In genomic region chr18:10247402-10248117, GRCh38 we compare ENCODE assay signal across 24 cellular contexts.
DNase-seq lines count a peak whose midpoint lies in the region; ATAC-seq, FAIRE-seq and TF ChIP-seq lines count a peak whose summit lies in the region.
"Had no signal": no experiment of that assay in that cellular context is flagged by ENCODE, and none has a peak within 500 bp of the region (broad histone marks: within the 10 kb centered on the region; RNA-seq: fewer than 3 reads in every experiment).

No MANE protein-coding gene starts in this region.

- no peaks in the 10 kb centered on the region; the same call in 1 of the 2 replicates for H3K9me2 ChIP-seq in GM23338 (ENCODE audit: insufficient read depth)

- no peaks in the 10 kb centered on the region for H4K20me1 ChIP-seq in GM23338 (replicated peaks; ENCODE audit: insufficient read depth)
- H4K20me1 ChIP-seq in H1 (replicated peaks in 1 of 2; ENCODE audit: control insufficient read depth in 1 of 2, insufficient read depth in 2 of 2, low read length in 2 of 2) = no peaks in the 10 kb centered on the region

- H3K27ac ChIP-seq in GM23338 (ENCODE audit: low read depth) (no peak overlapping the region), H1 (ENCODE audit: low read depth, low read length) (no peak overlapping the region), left ventricle myocardium inferior (replicated peaks) (peak overlapping the region; percentile 78), rectal smooth muscle tissue (ENCODE audit: low read depth, low read length) (no peak overlapping the region)
- H3K27ac ChIP-seq: ascending aorta, suprapubic skin, WERI-Rb-1 had no signal

- H2BK120ac ChIP-seq in H1 (replicated peaks; ENCODE audit: low read depth, low read length) = no peak overlapping the region

- TF ChIP-seq RAD21 in H1 (IDR thresholded peaks at IDR 0.05 in 1 of 2, conservative IDR thresholded peaks at IDR 0.05 in 1 of 2; ENCODE audit: low read depth in 2 of 2, low read length in 2 of 2) = no peak

- TF ChIP-seq CTCF in GM23338 (conservative IDR thresholded peaks at IDR 0.05; ENCODE audit: low read depth in 2 of 2) = no peak
- no peak for TF ChIP-seq CTCF in H1 (IDR thresholded peaks at IDR 0.05; ENCODE audit: control extremely low read depth in 1 of 3, insufficient read depth in 1 of 3, low read depth in 1 of 3, low read length in 3 of 3)
- TF ChIP-seq CTCF in left ventricle myocardium inferior (IDR thresholded peaks at IDR 0.05; ENCODE audit: borderline replicate concordance) = no peak

- no peak overlapping the region for H3K56ac ChIP-seq in H1 (replicated peaks; ENCODE audit: insufficient read length, low read depth, low read length)

- H3F3A ChIP-seq in GM23338 (replicated peaks; ENCODE audit: low read depth) = no peaks in the 10 kb centered on the region

- H3K36me3 Mint-ChIP-seq in GM23338 (ENCODE audit: low read depth) = no peaks in the 10 kb centered on the region; the same call in 2 of the 3 replicates
- no peaks in the 10 kb centered on the region for H3K36me3 Mint-ChIP-seq in stimulated activated effector memory CD8-positive, alpha-beta T cell treated with anti-CD3 and anti-CD28 coated beads, Interleukin-12 subunit alpha, Interleukin-12 subunit beta, amount 100 ng/mL, for 72 hours
- H3K36me3 Mint-ChIP-seq in activated T-cell treated with anti-CD3 and anti-CD28 coated beads, Interleukin-2, amount 50 U/mL, for 4 hours (ENCODE audit: insufficient read depth) = no peaks in the 10 kb centered on the region
- H3K36me3 Mint-ChIP-seq: CD4-positive, alpha-beta memory T cell; memory B cell; naive thymus-derived CD8-positive, alpha-beta T cell had no signal

- no peaks in the 10 kb centered on the region for H3K79me2 ChIP-seq in GM23338 (replicated peaks; ENCODE audit: insufficient read depth)
- no peaks in the 10 kb centered on the region for H3K79me2 ChIP-seq in H1 (ENCODE audit: control insufficient read depth in 1 of 2, insufficient read depth in 2 of 2, low read length in 2 of 2)

- H3K36me3 ChIP-seq in GM23338 (ENCODE audit: insufficient read depth) (no peaks in the 10 kb centered on the region), H1 (ENCODE audit: control insufficient read depth in 2 of 4, insufficient read depth in 4 of 4, low read length in 3 of 4) (no peaks in the 10 kb centered on the region), left ventricle myocardium inferior (no peaks in the 10 kb centered on the region), rectal smooth muscle tissue (ENCODE audit: control insufficient read depth, insufficient read depth, low read length) (no peaks in the 10 kb centered on the region), H7 (replicated peaks; ENCODE audit: control insufficient read depth, insufficient read depth, low read length) (no peaks in the 10 kb centered on the region)
- H3K36me3 ChIP-seq: ascending aorta, suprapubic skin, WERI-Rb-1 had no signal

- H3K4me3 ChIP-seq in GM23338 (no peak overlapping the region), H1 (ENCODE audit: extremely low read depth in 1 of 4, insufficient read depth in 2 of 4, low read depth in 3 of 4, low read length in 4 of 4) (no peak overlapping the region), left ventricle myocardium inferior (peak overlapping the region; percentile 50), rectal smooth muscle tissue (ENCODE audit: low read length) (peak overlapping the region; percentile 13), H7 (ENCODE audit: insufficient read depth, low read depth, low read length) (no peak overlapping the region)
- H3K4me3 ChIP-seq: ascending aorta, suprapubic skin had no signal

- TF ChIP-seq EP300 in H1 (IDR thresholded peaks at IDR 0.05; ENCODE audit: borderline replicate concordance in 1 of 2, low read depth in 2 of 2, low read length in 2 of 2) = no peak

- no peak overlapping the region for H3K18ac ChIP-seq in H1 (ENCODE audit: extremely low read depth, low read length)

- WGBS in H1 (ENCODE audit: extremely low coverage in 1 of 2, insufficient coverage in 1 of 2, insufficient read length in 1 of 2, insufficient replicate concordance in 2 of 2, low coverage in 1 of 2, low lambda C conversion rate in 2 of 2, missing lambda C conversion rate in 1 of 2), 2 experiments = 90% methylated on average over 20 of the region's 21 CpGs; no CpG with 5 or more reads in 1 of the 2 experiments

- no peaks in the 10 kb centered on the region for H3K23me2 ChIP-seq in H1 (ENCODE audit: low read depth, low read length)

- H2AFZ ChIP-seq in GM23338 (peak overlapping the region; percentile 85), H1 (ENCODE audit: low read length) (peak overlapping the region; percentile 61; the same call in 1 of the 2 replicates)

- H3K9me3 ChIP-seq in H1 (ENCODE audit: insufficient read depth in 2 of 2, low read depth in 1 of 2, low read length in 1 of 2) = no peaks in the 10 kb centered on the region
- H3K9me3 ChIP-seq in left ventricle myocardium inferior (replicated peaks) = no peaks in the 10 kb centered on the region
- H3K9me3 ChIP-seq: ascending aorta, suprapubic skin had no signal

- CTCF ChIA-PET in H1 (lab: Charles Lee; ENCODE audit: partially characterized antibody) = interaction anchor here (0.5 to 1.9 kb wide), 3 partner anchors 94 to 270 kb away, joined by 3 to 4 read pairs (median 3); no protein-coding TSS in a partner anchor

- no peak overlapping the region for H3K27ac Mint-ChIP-seq in GM23338
- no peak overlapping the region for H3K27ac Mint-ChIP-seq in stimulated activated effector memory CD8-positive, alpha-beta T cell treated with anti-CD3 and anti-CD28 coated beads, Interleukin-12 subunit alpha, Interleukin-12 subunit beta, amount 100 ng/mL, for 72 hours
- H3K27ac Mint-ChIP-seq: CD4-positive, alpha-beta memory T cell; memory B cell; naive thymus-derived CD8-positive, alpha-beta T cell; progenitor cell of endocrine pancreas had no signal

- no peak overlapping the region for H2AK5ac ChIP-seq in H1 (ENCODE audit: low read depth, low read length)

- FAIRE-seq in H1 (lab: Jason Lieb, UNC) = no peak
- FAIRE-seq: GM12891, HepG2, keratinocyte had no signal

- peaks cover 15% of the 10 kb centered on the region for H3K4me1 Mint-ChIP-seq in GM23338
- H3K4me1 Mint-ChIP-seq in stimulated activated effector memory CD8-positive, alpha-beta T cell treated with anti-CD3 and anti-CD28 coated beads, Interleukin-12 subunit alpha, Interleukin-12 subunit beta, amount 100 ng/mL, for 72 hours = no peaks in the 10 kb centered on the region
- H3K4me1 Mint-ChIP-seq in activated T-cell treated with anti-CD3 and anti-CD28 coated beads, Interleukin-2, amount 50 U/mL, for 4 hours (ENCODE audit: low read depth) = no peaks in the 10 kb centered on the region
- H3K4me1 Mint-ChIP-seq: CD4-positive, alpha-beta memory T cell; memory B cell had no signal

- intact Hi-C loops in left ventricle myocardium inferior (cut with micrococcal nuclease) = no loop called here

- no peak overlapping the region for H3K4me3 Mint-ChIP-seq in GM23338
- no peak overlapping the region for H3K4me3 Mint-ChIP-seq in stimulated activated effector memory CD8-positive, alpha-beta T cell treated with anti-CD3 and anti-CD28 coated beads, Interleukin-12 subunit alpha, Interleukin-12 subunit beta, amount 100 ng/mL, for 72 hours
- no peak overlapping the region for H3K4me3 Mint-ChIP-seq in activated T-cell treated with anti-CD3 and anti-CD28 coated beads, Interleukin-2, amount 50 U/mL, for 4 hours
- H3K4me3 Mint-ChIP-seq: CD4-positive, alpha-beta memory T cell; memory B cell; naive thymus-derived CD8-positive, alpha-beta T cell had no signal

- H3K27me3 Mint-ChIP-seq in GM23338 (ENCODE audit: insufficient read depth, low read depth, poor library complexity) = peaks cover 2% of the 10 kb centered on the region
- H3K27me3 Mint-ChIP-seq in activated T-cell treated with anti-CD3 and anti-CD28 coated beads, Interleukin-2, amount 50 U/mL, for 4 hours (ENCODE audit: low read depth) = no peaks in the 10 kb centered on the region
- H3K27me3 Mint-ChIP-seq: memory B cell had no signal

- no peaks in the 10 kb centered on the region for H3K4me1 ChIP-seq in GM23338 (ENCODE audit: insufficient read depth)
- peaks cover 0 to 4% (median 0%) of the 10 kb centered on the region in 4 experiments; a peak in 2 of 7 replicates for H3K4me1 ChIP-seq in H1 (replicated peaks in 1 of 4; ENCODE audit: control insufficient read depth in 3 of 4, insufficient read depth in 4 of 4, low read length in 3 of 4)
- H3K4me1 ChIP-seq in left ventricle myocardium inferior = peaks cover 28% of the 10 kb centered on the region
- H3K4me1 ChIP-seq in rectal smooth muscle tissue (ENCODE audit: control insufficient read depth, insufficient read depth, low read length) = peaks cover 2% of the 10 kb centered on the region
- H3K4me1 ChIP-seq: ascending aorta had no signal

- no peak overlapping the region for H3K23ac ChIP-seq in H1 (ENCODE audit: insufficient read length)

- H3K9me3 Mint-ChIP-seq in GM23338 = no peaks in the 10 kb centered on the region
- no peaks in the 10 kb centered on the region for H3K9me3 Mint-ChIP-seq in stimulated activated effector memory CD8-positive, alpha-beta T cell treated with anti-CD3 and anti-CD28 coated beads, Interleukin-12 subunit alpha, Interleukin-12 subunit beta, amount 100 ng/mL, for 72 hours
- H3K9me3 Mint-ChIP-seq in activated T-cell treated with anti-CD3 and anti-CD28 coated beads, Interleukin-2, amount 50 U/mL, for 4 hours = peaks cover 5% of the 10 kb centered on the region
- H3K9me3 Mint-ChIP-seq: memory B cell; naive thymus-derived CD8-positive, alpha-beta T cell had no signal

- DNase-seq in GM23338 (ENCODE audit: low spot score) = peak; percentile 9
- no peak for DNase-seq in H1 (ENCODE audit: low read depth in 1 of 2, low spot score in 2 of 2)
- peak; percentile 75 for DNase-seq in left ventricle myocardium inferior
- DNase-seq in stimulated activated effector memory CD8-positive, alpha-beta T cell treated with anti-CD3 and anti-CD28 coated beads, Interleukin-12 subunit alpha, Interleukin-12 subunit beta, amount 100 ng/mL, for 72 hours (ENCODE audit: low spot score in 2 of 2) = no peak
- no peak for DNase-seq in activated T-cell treated with anti-CD3 and anti-CD28 coated beads, Interleukin-2, amount 50 U/mL, for 4 hours
- DNase-seq in H7 = no peak
- DNase-seq: activated CD4-positive, alpha-beta T cell treated with anti-CD3 and anti-CD28 coated beads, Interleukin-2, amount 50 U/mL, for 4 hours; activated naive CD4-positive, alpha-beta T cell treated with Interleukin-2 at 50 U/mL for 16 hours; CD4-positive, alpha-beta memory T cell; DMS53; effector CD8-positive, alpha-beta T cell; naive thymus-derived CD8-positive, alpha-beta T cell; NCI-H146; NCI-H226; stimulated activated CD4-positive, alpha-beta T cell treated with anti-CD3 and anti-CD28 coated beads, Interleukin-12 subunit alpha, Interleukin-12 subunit beta, amount 100 ng/mL, for 4 hours; WERI-Rb-1 had no signal

- H3K27me3 ChIP-seq in GM23338 (ENCODE audit: insufficient read depth) = no peaks in the 10 kb centered on the region
- H3K27me3 ChIP-seq in H1 (replicated peaks in 1 of 4; ENCODE audit: control insufficient read depth in 3 of 4, extremely low read depth in 1 of 4, insufficient read depth in 3 of 4, low read length in 3 of 4) = no peaks in the 10 kb centered on the region
- H3K27me3 ChIP-seq in left ventricle myocardium inferior (ENCODE audit: low read depth) = no peaks in the 10 kb centered on the region
- H3K27me3 ChIP-seq in rectal smooth muscle tissue (ENCODE audit: control insufficient read depth, insufficient read depth, low read length) = no peaks in the 10 kb centered on the region
- no peaks in the 10 kb centered on the region for H3K27me3 ChIP-seq in H7 (ENCODE audit: control insufficient read depth, insufficient read depth, low read length)
- H3K27me3 ChIP-seq: ascending aorta, suprapubic skin had no signal

- H3K4me2 ChIP-seq in GM23338 = no peak overlapping the region
- H3K4me2 ChIP-seq in H1 (ENCODE audit: insufficient read depth in 1 of 2, low read depth in 2 of 2, low read length in 2 of 2) = no peak overlapping the region

- no peak overlapping the region for H3K9ac ChIP-seq in H1 (replicated peaks in 1 of 4; ENCODE audit: extremely low read depth in 1 of 4, low read depth in 3 of 4, low read length in 3 of 4)
- no peak overlapping the region for H3K9ac ChIP-seq in rectal smooth muscle tissue (ENCODE audit: low read length)

- no peak overlapping the region for H3K14ac ChIP-seq in H1 (ENCODE audit: insufficient read length)

- H4K5ac ChIP-seq in H1 (ENCODE audit: insufficient read length, low read depth, low read length) = no peak overlapping the region

- no peak overlapping the region; the same call in 1 of the 2 replicates for H2BK20ac ChIP-seq in H1 (ENCODE audit: low read length)

- H2BK15ac ChIP-seq in H1 (ENCODE audit: low read length) = no peak overlapping the region

- no peaks in the 10 kb centered on the region for H3K79me1 ChIP-seq in H1 (ENCODE audit: low read depth, low read length)

- no peak overlapping the region for H2BK5ac ChIP-seq in H1 (ENCODE audit: low read depth, low read length)

- H3K4ac ChIP-seq in H1 (replicated peaks; ENCODE audit: insufficient read length, low read depth, low read length) = no peak overlapping the region

- H4K91ac ChIP-seq in H1 (replicated peaks; ENCODE audit: insufficient read length, low read length) = no peak overlapping the region

- no peak overlapping the region for H2BK12ac ChIP-seq in H1 (ENCODE audit: low read depth, low read length)

- TF ChIP-seq POLR2A in H1 (IDR thresholded peaks at IDR 0.05; ENCODE audit: control extremely low read depth in 1 of 2, low read depth in 2 of 2, low read length in 2 of 2) = no peak

- ATAC-seq in GM23338 = peak; percentile 34
- no peak for ATAC-seq in stimulated activated effector memory CD8-positive, alpha-beta T cell treated with anti-CD3 and anti-CD28 coated beads, Interleukin-12 subunit alpha, Interleukin-12 subunit beta, amount 100 ng/mL, for 72 hours
- ATAC-seq in activated T-cell treated with anti-CD3 and anti-CD28 coated beads, Interleukin-2, amount 50 U/mL, for 4 hours = no peak
- ATAC-seq: HepG2; naive thymus-derived CD8-positive, alpha-beta T cell had no signal

- H4K8ac ChIP-seq in H1 (ENCODE audit: extremely low read depth, insufficient read depth, low read length) = peak overlapping the region; percentile 58; the same call in 1 of the 2 replicates

- POLR2A ChIA-PET in H1 (lab: Charles Lee; ENCODE audit: partially characterized antibody) = no interaction called here

Comparison
In these comparisons a context has a peak if more than half of its experiments do, and no peak if none do; other contexts are left out.
1. DNase-seq: peak in GM23338 (single experiment) and left ventricle myocardium inferior (single experiment); none in H1 (0 of 2), stimulated activated effector memory CD8-positive, alpha-beta T cell treated with anti-CD3 and anti-CD28 coated beads, Interleukin-12 subunit alpha, Interleukin-12 subunit beta, amount 100 ng/mL, for 72 hours (0 of 2), activated T-cell treated with anti-CD3 and anti-CD28 coated beads, Interleukin-2, amount 50 U/mL, for 4 hours (single experiment) and H7 (single experiment).
2. H3K4me3 ChIP-seq: peak in left ventricle myocardium inferior (single experiment) and rectal smooth muscle tissue (single experiment); none in GM23338 (single experiment), H1 (0 of 4) and H7 (single experiment).